In genomic region chr14:44960646-44961045, GRCh38 we compare ENCODE assay signal across 9 cellular contexts.
DNase-seq lines count a peak whose midpoint lies in the region; ATAC-seq and TF ChIP-seq lines count a peak whose summit lies in the region.
"Had no signal": no experiment of that assay in that cellular context is flagged by ENCODE, and none has a peak within 500 bp of the region (broad histone marks: within the 10 kb centered on the region; RNA-seq: fewer than 3 reads in every experiment).

No MANE protein-coding gene starts in this region.

- ATAC-seq in GM18873 (IDR thresholded peaks at IDR 0.05; ENCODE audit: low FRiP score, unreplicated experiment) (no peak), HG02798 (IDR thresholded peaks at IDR 0.05; ENCODE audit: poor library complexity, unreplicated experiment) (no peak), HG03039 (IDR thresholded peaks at IDR 0.05; ENCODE audit: unreplicated experiment) (no peak)

- DNase-seq in GM12864 (ENCODE audit: low read depth) = no peak
- peak; percentile 59 for DNase-seq in RKO (ENCODE audit: low spot score)
- DNase-seq in foreskin fibroblast = no peak
- DNase-seq in retinal pigment epithelial cell (ENCODE audit: low read depth) = no peak
- DNase-seq in NCI-H526 (lab: John Stamatoyannopoulos, UW) = no peak
- DNase-seq: cerebellar nuclear complex had no signal

- TF ChIP-seq CTCF in GM12864 (IDR thresholded peaks at IDR 0.05; ENCODE audit: low read depth, low read length, missing control alignments) (no peak), foreskin fibroblast (IDR thresholded peaks at IDR 0.05; ENCODE audit: low read depth, low read length) (no peak), retinal pigment epithelial cell (conservative IDR thresholded peaks at IDR 0.05; ENCODE audit: low read depth, low read length) (no peak)

- H3K4me3 ChIP-seq in GM12864 (ENCODE audit: low read depth, low read length) (peak overlapping the region; percentile 96), foreskin fibroblast (ENCODE audit: low read depth in 1 of 2, low read length in 2 of 2) (peak overlapping the region; percentile 70 to 94), retinal pigment epithelial cell (ENCODE audit: low read length) (peak overlapping the region; percentile 74)
